26 cellular contexts compared by ENCODE assay signal in the genomic region with DNA sequence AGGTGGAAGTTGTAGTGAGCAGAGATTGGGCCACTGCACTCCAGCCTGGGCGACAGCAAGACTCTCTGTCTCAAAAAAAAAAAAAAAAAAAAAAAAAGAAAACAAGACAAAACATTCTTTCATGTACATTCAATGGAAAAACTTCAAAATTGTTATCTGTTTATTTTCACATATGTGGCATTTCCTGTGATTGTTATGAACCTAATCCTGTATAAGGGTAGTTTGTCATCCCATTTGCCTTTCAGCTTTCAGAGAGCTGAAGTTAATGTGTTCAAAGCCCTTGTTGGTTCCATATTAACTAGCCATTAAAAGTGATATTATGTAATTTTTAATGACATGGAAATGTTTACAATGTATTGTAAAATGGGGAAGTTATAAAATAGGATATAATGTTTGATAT.
"Had no signal": no experiment of that assay in that cellular context is flagged by ENCODE, and none has a peak within 500 bp of the region (broad histone marks: within the 10 kb centered on the region; RNA-seq: fewer than 3 reads in every experiment).

No MANE protein-coding gene starts in this region.

- H3K4me3 Mint-ChIP-seq: memory B cell; naive thymus-derived CD4-positive, alpha-beta T cell; natural killer cell treated with Interleukin-12 subunit alpha and Interleukin-12 subunit beta and Interleukin-15 and Interleukin-18, amount 100 ng/mL, for 72 hours; stimulated activated naive B cell treated with anti-CD40 and anti-IgM and Interleukin-4, amounts not matched to agents 10 μg/mL and 1 μg/mL and 100 μg/mL, for 72 hours had no signal

- H3K27me3 Mint-ChIP-seq: memory B cell; naive thymus-derived CD4-positive, alpha-beta T cell; natural killer cell treated with Interleukin-12 subunit alpha and Interleukin-12 subunit beta and Interleukin-15 and Interleukin-18, amount 100 ng/mL, for 72 hours; stimulated activated naive B cell treated with anti-CD40 and anti-IgM and Interleukin-4, amounts not matched to agents 10 μg/mL and 1 μg/mL and 100 μg/mL, for 72 hours had no signal

- H3K4me1 ChIP-seq: pancreas, prostate gland, tibial artery, upper lobe of right lung had no signal

- H3K9me3 Mint-ChIP-seq: memory B cell; natural killer cell treated with Interleukin-12 subunit alpha and Interleukin-12 subunit beta and Interleukin-15 and Interleukin-18, amount 100 ng/mL, for 72 hours; stimulated activated naive B cell treated with anti-CD40 and anti-IgM and Interleukin-4, amounts not matched to agents 10 μg/mL and 1 μg/mL and 100 μg/mL, for 72 hours had no signal

- FAIRE-seq: pancreas, urothelium cell line had no signal

- H3K36me3 Mint-ChIP-seq: natural killer cell treated with Interleukin-12 subunit alpha and Interleukin-12 subunit beta and Interleukin-15 and Interleukin-18, amount 100 ng/mL, for 72 hours had no signal

- H3K4me3 ChIP-seq: left ventricle myocardium inferior, lung, mucosa of descending colon, pancreas, prostate gland, skin epidermis, stomach, suprapubic skin, thoracic aorta, tibial artery, upper lobe of right lung had no signal

- H3K9me3 ChIP-seq: left ventricle myocardium inferior, mucosa of descending colon, pancreas, prostate gland, stomach, suprapubic skin, thoracic aorta, tibial artery, upper lobe of right lung had no signal

- H3K27ac Mint-ChIP-seq: memory B cell; naive thymus-derived CD4-positive, alpha-beta T cell; natural killer cell treated with Interleukin-12 subunit alpha and Interleukin-12 subunit beta and Interleukin-15 and Interleukin-18, amount 100 ng/mL, for 72 hours; stimulated activated naive B cell treated with anti-CD40 and anti-IgM and Interleukin-4, amounts not matched to agents 10 μg/mL and 1 μg/mL and 100 μg/mL, for 72 hours had no signal

- H3K36me3 ChIP-seq: left ventricle myocardium inferior, pancreas, prostate gland, thoracic aorta, tibial artery, upper lobe of right lung had no signal

- H3K4me1 Mint-ChIP-seq: memory B cell had no signal

- DNase-seq: islet precursor cell; left ventricle myocardium inferior; midbrain; mucosa of descending colon; naive thymus-derived CD4-positive, alpha-beta T cell; pancreas; posterior cingulate gyrus; retina; right cardiac atrium; stimulated activated CD4-positive, alpha-beta T cell treated with anti-CD3 and anti-CD28 coated beads, Interleukin-12 subunit alpha, Interleukin-12 subunit beta, amount 100 ng/mL, for 4 hours; stimulated activated CD4-positive, alpha-beta T cell treated with anti-CD3 and anti-CD28 coated beads, Interleukin-15, amount 100 ng/mL, for 24 hours; stimulated activated CD4-positive, alpha-beta T cell treated with anti-CD3 and anti-CD28 coated beads, Interleukin-2, amount 100 ng/mL, for 24 hours; stimulated activated CD4-positive, alpha-beta T cell treated with anti-CD3 and anti-CD28 coated beads, Interleukin-4, amount 100 ng/mL, for 1 hour; stimulated activated naive B cell treated with anti-CD40 and anti-IgM and Interleukin-4, amounts not matched to agents 10 μg/mL and 1 μg/mL and 100 μg/mL, for 72 hours; stimulated activated naive CD8-positive, alpha-beta T cell treated with anti-CD3 and anti-CD28 coated beads, Interleukin-15, Interleukin-2, amounts not matched to agents 100 U/mL and 50 U/mL, for 24 hours; stomach; tibial artery; upper lobe of right lung had no signal

- H3K27ac ChIP-seq: left ventricle myocardium inferior, pancreas, prostate gland, skin epidermis, stomach, suprapubic skin, thoracic aorta, tibial artery, upper lobe of right lung had no signal

- H3K27me3 ChIP-seq: pancreas, stomach, suprapubic skin, tibial artery, upper lobe of right lung had no signal
